In the genomic region with DNA sequence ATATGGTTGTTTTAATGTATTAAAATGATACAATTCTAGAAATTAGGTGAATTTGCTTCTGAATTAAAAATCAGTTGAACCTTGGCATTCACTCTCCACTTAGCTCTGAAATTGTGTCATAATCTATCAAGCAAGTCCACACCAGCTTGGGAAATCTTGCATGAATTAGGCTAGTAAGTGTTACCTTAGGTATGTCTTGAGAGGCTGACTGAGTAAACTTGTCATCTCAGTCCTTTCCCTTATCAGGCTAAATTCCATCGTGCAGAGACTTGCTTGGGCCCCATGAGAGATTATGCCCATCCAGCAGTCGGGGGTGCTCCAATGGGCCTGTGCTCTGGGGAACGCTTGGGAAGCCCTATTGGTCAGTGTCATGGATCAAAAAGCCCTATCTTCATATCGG, we compare ENCODE assay signal across 16 cellular contexts. TPM values are rescaled to one million over a fixed set of nuclear protein-coding genes. Genes with fewer than 3 reads are reported as not detected.
DNase-seq lines count a peak whose midpoint lies in the region; ATAC-seq, FAIRE-seq and TF ChIP-seq lines count a peak whose summit lies in the region.
"Had no signal": no experiment of that assay in that cellular context is flagged by ENCODE, and none has a peak within 500 bp of the region (broad histone marks: within the 10 kb centered on the region; RNA-seq: fewer than 3 reads in every experiment).

No MANE protein-coding gene starts in this region.

- H3K4me3 ChIP-seq in astrocyte (ENCODE audit: insufficient read depth, low read depth, low read length) (no peak overlapping the region), keratinocyte (ENCODE audit: control insufficient read depth in 2 of 3, extremely low read depth in 1 of 3, insufficient read depth in 2 of 3, low read depth in 1 of 3, low read length in 3 of 3) (no peak overlapping the region)
- H3K4me3 ChIP-seq: BLaER1 treated with 17β-estradiol and CSF1 and Interleukin-3, amounts not matched to agents 10 nM and 100 nM; GM23338 had no signal

- FAIRE-seq in astrocyte (lab: Jason Lieb, UNC) (peak; percentile 13), keratinocyte (lab: Jason Lieb, UNC) (no peak)

- H4K20me1 ChIP-seq in astrocyte (ENCODE audit: insufficient read depth, low read length) (peaks cover 33% of the 10 kb centered on the region), keratinocyte (ENCODE audit: control insufficient read depth, extremely low read depth, insufficient read depth, low read length) (no peaks in the 10 kb centered on the region)

- peaks cover 0 to 3% (median 0%) of the 10 kb centered on the region in 7 donors for H3K9me3 Mint-ChIP-seq in CD14-positive monocyte
- H3K9me3 Mint-ChIP-seq in astrocyte (ENCODE audit: unreplicated experiment): peaks cover 2% of the 10 kb centered on the region
- no peaks in the 10 kb centered on the region for H3K9me3 Mint-ChIP-seq in stimulated activated naive B cell treated with anti-CD40 and anti-IgM and Interleukin-4, amounts not matched to agents 10 μg/mL and 1 μg/mL and 100 μg/mL, for 72 hours
- H3K9me3 Mint-ChIP-seq: CD4-positive, alpha-beta T cell; GM23338 had no signal

- H3K27ac ChIP-seq in astrocyte (ENCODE audit: low read depth, low read length): no peak overlapping the region
- H3K27ac ChIP-seq in keratinocyte (ENCODE audit: control insufficient read depth, insufficient read depth, low read length): peak overlapping the region; percentile 2

- dilution Hi-C loops in keratinocyte (cut with MboI; ENCODE audit: extremely low pct_ligation_motif_present, low sequenced_read_pairs): loop anchor here (25.0 kb wide), 1 partner anchor 188 kb away; no protein-coding TSS in a partner anchor

- no peak overlapping the region for H3K9ac ChIP-seq in astrocyte (ENCODE audit: low read length)
- no peak overlapping the region for H3K9ac ChIP-seq in keratinocyte (ENCODE audit: control insufficient read depth, extremely low read depth, insufficient read depth, low read length)

- H3K36me3 ChIP-seq in astrocyte (ENCODE audit: insufficient read depth, low read length) (peaks cover 14% of the 10 kb centered on the region), keratinocyte (ENCODE audit: control insufficient read depth in 2 of 2, extremely low read depth in 1 of 2, insufficient read depth in 2 of 2, low read length in 2 of 2) (peaks cover 43 to 57% of the 10 kb centered on the region in 2 experiments)

- ATAC-seq in stimulated activated naive B cell treated with anti-CD40 and anti-IgM and Interleukin-4, amounts not matched to agents 10 μg/mL and 1 μg/mL and 100 μg/mL, for 72 hours (replicated peaks): no peak
- ATAC-seq in HG02981 (IDR thresholded peaks at IDR 0.05; ENCODE audit: unreplicated experiment): no peak
- ATAC-seq in HG03025 (IDR thresholded peaks at IDR 0.05; ENCODE audit: low FRiP score, unreplicated experiment): no peak
- ATAC-seq: GM23338 had no signal

- peak overlapping the region; percentile 98 to 100 (median 100) for H3K27ac Mint-ChIP-seq in CD14-positive monocyte
- H3K27ac Mint-ChIP-seq in astrocyte (ENCODE audit: unreplicated experiment): no peak overlapping the region
- peak overlapping the region; percentile 42 for H3K27ac Mint-ChIP-seq in stimulated activated naive B cell treated with anti-CD40 and anti-IgM and Interleukin-4, amounts not matched to agents 10 μg/mL and 1 μg/mL and 100 μg/mL, for 72 hours
- H3K27ac Mint-ChIP-seq: CD4-positive, alpha-beta T cell; GM23338 had no signal

- H3K36me3 Mint-ChIP-seq in CD14-positive monocyte (peaks cover 86 to 91% of the 10 kb centered on the region in 2 donors), astrocyte (ENCODE audit: low read depth, unreplicated experiment) (peaks cover 29% of the 10 kb centered on the region)
- peaks cover 38 to 41% of the 10 kb centered on the region in 2 donors for H3K36me3 Mint-ChIP-seq in stimulated activated naive B cell treated with anti-CD40 and anti-IgM and Interleukin-4, amounts not matched to agents 10 μg/mL and 1 μg/mL and 100 μg/mL, for 72 hours

- H3K4me3 Mint-ChIP-seq in CD14-positive monocyte: no peak overlapping the region
- no peak overlapping the region for H3K4me3 Mint-ChIP-seq in astrocyte (ENCODE audit: unreplicated experiment)
- H3K4me3 Mint-ChIP-seq in stimulated activated naive B cell treated with anti-CD40 and anti-IgM and Interleukin-4, amounts not matched to agents 10 μg/mL and 1 μg/mL and 100 μg/mL, for 72 hours: no peak overlapping the region
- H3K4me3 Mint-ChIP-seq: CD4-positive, alpha-beta T cell; GM23338 had no signal

- H3K79me2 ChIP-seq in astrocyte (ENCODE audit: insufficient read depth, low read length) (peaks cover 3% of the 10 kb centered on the region), keratinocyte (ENCODE audit: control insufficient read depth, insufficient read depth, low read length) (peaks cover 13% of the 10 kb centered on the region)

- H3K9me3 ChIP-seq in astrocyte (ENCODE audit: insufficient read depth, low read depth, low read length): no peaks in the 10 kb centered on the region
- H3K9me3 ChIP-seq in keratinocyte (ENCODE audit: control insufficient read depth, low read depth, low read length): no peaks in the 10 kb centered on the region

- no peak for DNase-seq in CD14-positive monocyte (ENCODE audit: low spot score)
- no peak for DNase-seq in astrocyte (ENCODE audit: low read depth)
- DNase-seq in keratinocyte (ENCODE audit: low read depth, low spot score): no peak
- no peak for DNase-seq in stimulated activated naive B cell treated with anti-CD40 and anti-IgM and Interleukin-4, amounts not matched to agents 10 μg/mL and 1 μg/mL and 100 μg/mL, for 72 hours
- DNase-seq in NK-92 treated with Interleukin-12 subunit alpha and Interleukin-12 subunit beta, amount 100 ng/mL, for 24 hours (lab: John Stamatoyannopoulos, UW): no peak
- DNase-seq: ACHN; Calu3; CD4-positive, alpha-beta T cell; DMS 273 treated with DMSO at 0.1 percent for 48 hours; H7 had no signal

- H3K27me3 Mint-ChIP-seq in CD14-positive monocyte (ENCODE audit: low read depth in 3 of 3) (peaks cover 0 to 4% (median 2%) of the 10 kb centered on the region in 3 donors), astrocyte (ENCODE audit: low read depth, unreplicated experiment) (no peaks in the 10 kb centered on the region)
- H3K27me3 Mint-ChIP-seq in stimulated activated naive B cell treated with anti-CD40 and anti-IgM and Interleukin-4, amounts not matched to agents 10 μg/mL and 1 μg/mL and 100 μg/mL, for 72 hours: no peaks in the 10 kb centered on the region
- H3K27me3 Mint-ChIP-seq: CD4-positive, alpha-beta T cell had no signal

- peaks cover 66% of the 10 kb centered on the region for H3K4me1 Mint-ChIP-seq in CD14-positive monocyte
- H3K4me1 Mint-ChIP-seq in astrocyte (ENCODE audit: low read depth, unreplicated experiment): peaks cover 29% of the 10 kb centered on the region
- H3K4me1 Mint-ChIP-seq in stimulated activated naive B cell treated with anti-CD40 and anti-IgM and Interleukin-4, amounts not matched to agents 10 μg/mL and 1 μg/mL and 100 μg/mL, for 72 hours: peaks cover 28 to 41% of the 10 kb centered on the region in 2 donors

- H3K4me1 ChIP-seq in astrocyte (ENCODE audit: insufficient read depth, low read length): peaks cover 32% of the 10 kb centered on the region
- H3K4me1 ChIP-seq in keratinocyte (ENCODE audit: control insufficient read depth, extremely low read depth, insufficient read depth, low read length): peaks cover 10% of the 10 kb centered on the region

- intact Hi-C loops in CD14-positive monocyte (cut with micrococcal nuclease): loop anchor here in 1 of 2 donors (2.0 kb wide), 2 partner anchors 53 to 123 kb away; a partner anchor contains a TSS

- H3K27me3 ChIP-seq in astrocyte (ENCODE audit: insufficient read depth, low read length) (no peaks in the 10 kb centered on the region), keratinocyte (ENCODE audit: control insufficient read depth, extremely low read depth, insufficient read depth, low read length) (no peaks in the 10 kb centered on the region)
- H3K27me3 ChIP-seq: BLaER1 treated with 17β-estradiol and CSF1 and Interleukin-3, amounts not matched to agents 10 nM and 100 nM had no signal

- H3K9me1 ChIP-seq in keratinocyte (ENCODE audit: control insufficient read depth, extremely low read depth, insufficient read depth, low read length): peaks cover 2% of the 10 kb centered on the region

- H2AFZ ChIP-seq in astrocyte (ENCODE audit: low read depth, low read length) (no peak overlapping the region), keratinocyte (ENCODE audit: control insufficient read depth, low read length) (no peak overlapping the region)
- H2AFZ ChIP-seq: GM23338 had no signal

- TF ChIP-seq CTCF in CD14-positive monocyte (IDR thresholded peaks at IDR 0.05) (no peak), astrocyte (IDR thresholded peaks at IDR 0.05; ENCODE audit: insufficient read depth, low read depth, low read length) (no peak), keratinocyte (optimal IDR thresholded peaks at IDR 0.05 in 1 of 3, IDR thresholded peaks at IDR 0.05 in 1 of 3, conservative IDR thresholded peaks at IDR 0.05 in 1 of 3; ENCODE audit: extremely low read depth in 1 of 3, insufficient read depth in 2 of 3, low read length in 3 of 3) (no peak)

- no peak overlapping the region for H3K4me2 ChIP-seq in astrocyte (ENCODE audit: low read length)
- no peak overlapping the region for H3K4me2 ChIP-seq in keratinocyte (ENCODE audit: control insufficient read depth, extremely low read depth, insufficient read depth, low read depth, low read length)
- H3K4me2 ChIP-seq: GM23338 had no signal

RNA-seq across cellular contexts. Expression of a gene that starts 33.9 kb away (rescaled TPM):
- polyA plus RNA-seq in CD14-positive monocyte (10 to 100 TPM; 13.3 to 23.6 TPM), keratinocyte (45.8 to 74.8 TPM (median 66.2 TPM) in 3 replicates)
- total RNA-seq in astrocyte: 1.4 and 4.2 TPM in 2 replicates
- 57.5 TPM for polyA plus RNA-seq in keratinocyte (2011; ENCODE audit: low read depth)
- polyA plus RNA-seq in keratinocyte (2011; cell fraction: cytosol; rRNA removed): 24.3 and 36.9 TPM in 2 replicates
- polyA plus RNA-seq in keratinocyte (2011; cell fraction: nucleus; rRNA removed): 97.9 and 116 TPM in 2 replicates
- 66.2 and 72.4 TPM in 2 replicates for polyA plus RNA-seq in keratinocyte (2012; ENCODE audit: low replicate concordance)
- 60.5 to 115 TPM (median 88.8 TPM) in 3 replicates for polyA minus RNA-seq in keratinocyte
- 102 TPM for polyA minus RNA-seq in keratinocyte (2011; cell fraction: cytosol; rRNA and poly(A)+ RNA removed)
- polyA minus RNA-seq in keratinocyte (2011; cell fraction: nucleus; rRNA and poly(A)+ RNA removed): 130 and 161 TPM in 2 replicates
- total RNA-seq: A172, Daoy had no signal

RNA-seq across cellular contexts. Expression of a gene that starts 55.9 kb away (rescaled TPM):
- polyA plus RNA-seq in CD14-positive monocyte: 100 to 1,000 TPM; 486 to 591 TPM
- 804 and 849 TPM in 2 replicates for total RNA-seq in astrocyte
- 376 to 561 TPM (median 531 TPM) in 3 replicates for polyA plus RNA-seq in keratinocyte
- 312 TPM for polyA plus RNA-seq in keratinocyte (2011; ENCODE audit: low read depth)
- polyA plus RNA-seq in keratinocyte (2011; cell fraction: cytosol; rRNA removed): 134 and 145 TPM in 2 replicates
- polyA plus RNA-seq in keratinocyte (2011; cell fraction: nucleus; rRNA removed): 936 and 995 TPM in 2 replicates
- polyA plus RNA-seq in keratinocyte (2012; ENCODE audit: low replicate concordance): 212 and 429 TPM in 2 replicates
- 198 to 355 TPM (median 278 TPM) in 3 replicates for polyA minus RNA-seq in keratinocyte
- polyA minus RNA-seq in keratinocyte (2011; cell fraction: cytosol; rRNA and poly(A)+ RNA removed): 118 TPM
- polyA minus RNA-seq in keratinocyte (2011; cell fraction: nucleus; rRNA and poly(A)+ RNA removed): 388 and 667 TPM in 2 replicates
